30 cellular contexts compared by ENCODE assay signal in the genomic region with DNA sequence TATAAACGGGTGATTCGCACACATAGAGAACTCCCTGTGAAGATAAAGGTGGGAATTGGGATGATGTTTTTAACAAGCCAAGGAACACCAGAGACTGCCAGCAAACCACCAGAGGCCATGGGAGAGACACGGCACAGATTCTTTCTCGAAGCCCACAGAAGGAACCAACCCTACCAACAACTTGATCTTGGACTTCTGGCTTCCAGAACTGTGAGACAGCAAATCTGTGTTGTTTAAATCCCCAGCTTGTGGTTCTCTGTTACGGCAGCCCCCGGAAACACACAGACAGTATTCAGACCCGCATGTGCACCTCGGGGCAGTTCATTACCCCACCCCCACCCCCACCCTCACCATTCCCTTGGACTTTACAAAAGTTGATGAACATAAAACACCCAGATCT. TPM values are rescaled to one million over a fixed set of nuclear protein-coding genes. Genes with fewer than 3 reads are reported as not detected.
"Had no signal": no experiment of that assay in that cellular context is flagged by ENCODE, and none has a peak within 500 bp of the region (broad histone marks: within the 10 kb centered on the region; RNA-seq: fewer than 3 reads in every experiment).

No MANE protein-coding gene starts in this region.

- H3K4me3 Mint-ChIP-seq: naive thymus-derived CD4-positive, alpha-beta T cell; natural killer cell treated with Interleukin-12 subunit alpha and Interleukin-12 subunit beta and Interleukin-15 and Interleukin-18, amount 100 ng/mL, for 72 hours; stimulated activated memory B cell treated with anti-CD40 and anti-IgM and Interleukin-4, amounts not matched to agents 10 μg/mL and 1 μg/mL and 100 μg/mL, for 72 hours; stimulated activated naive CD8-positive, alpha-beta T cell treated with anti-CD3 and anti-CD28 coated beads, Interleukin-15, amount 100 ng/mL, for 72 hours had no signal

- DNase-seq: hippocampal formation; kidney; left colon; left ventricle myocardium inferior; mesendoderm; midbrain; mucosa of descending colon; naive thymus-derived CD4-positive, alpha-beta T cell; stimulated activated CD4-positive, alpha-beta T cell treated with anti-CD3 and anti-CD28 coated beads, Interleukin-1b, Interleukin-23, amount 100 ng/mL, for 48 hours; stimulated activated CD4-positive, alpha-beta T cell treated with anti-CD3 and anti-CD28 coated beads, Interleukin-2, amount 100 ng/mL, for 48 hours; stimulated activated CD4-positive, alpha-beta T cell treated with anti-CD3 and anti-CD28 coated beads, Interleukin-4, amount 100 ng/mL, for 4 hours; stimulated activated CD8-positive, alpha-beta memory T cell treated with anti-CD3 and anti-CD28 coated beads, Interleukin-4, amount 100 ng/mL, for 48 hours; stimulated activated naive CD4-positive, alpha-beta T cell treated with Interleukin-2 at 50 U/mL for 16 hours; stimulated activated naive CD8-positive, alpha-beta T cell treated with anti-CD3 and anti-CD28 coated beads, Interleukin-15, amount 100 ng/mL, for 72 hours; substantia nigra had no signal

- H3K27me3 Mint-ChIP-seq: progenitor cell of endocrine pancreas had no signal

- ATAC-seq: left colon; mucosa of descending colon; naive thymus-derived CD4-positive, alpha-beta T cell; natural killer cell treated with Interleukin-12 subunit alpha and Interleukin-12 subunit beta and Interleukin-15 and Interleukin-18, amount 100 ng/mL, for 72 hours; right lobe of liver; stimulated activated memory B cell treated with anti-CD40 and anti-IgM and Interleukin-4, amounts not matched to agents 10 μg/mL and 1 μg/mL and 100 μg/mL, for 72 hours; stimulated activated naive CD8-positive, alpha-beta T cell treated with anti-CD3 and anti-CD28 coated beads, Interleukin-15, amount 100 ng/mL, for 72 hours had no signal

- H3K36me3 Mint-ChIP-seq: naive thymus-derived CD4-positive, alpha-beta T cell; natural killer cell treated with Interleukin-12 subunit alpha and Interleukin-12 subunit beta and Interleukin-15 and Interleukin-18, amount 100 ng/mL, for 72 hours; stimulated activated memory B cell treated with anti-CD40 and anti-IgM and Interleukin-4, amounts not matched to agents 10 μg/mL and 1 μg/mL and 100 μg/mL, for 72 hours had no signal

- H3K4me1 Mint-ChIP-seq: naive thymus-derived CD4-positive, alpha-beta T cell; stimulated activated memory B cell treated with anti-CD40 and anti-IgM and Interleukin-4, amounts not matched to agents 10 μg/mL and 1 μg/mL and 100 μg/mL, for 72 hours; stimulated activated naive CD8-positive, alpha-beta T cell treated with anti-CD3 and anti-CD28 coated beads, Interleukin-15, amount 100 ng/mL, for 72 hours had no signal

- H3K27ac Mint-ChIP-seq: naive thymus-derived CD4-positive, alpha-beta T cell; natural killer cell treated with Interleukin-12 subunit alpha and Interleukin-12 subunit beta and Interleukin-15 and Interleukin-18, amount 100 ng/mL, for 72 hours; progenitor cell of endocrine pancreas; stimulated activated memory B cell treated with anti-CD40 and anti-IgM and Interleukin-4, amounts not matched to agents 10 μg/mL and 1 μg/mL and 100 μg/mL, for 72 hours; stimulated activated naive CD8-positive, alpha-beta T cell treated with anti-CD3 and anti-CD28 coated beads, Interleukin-15, amount 100 ng/mL, for 72 hours had no signal

- H3K9me3 Mint-ChIP-seq: natural killer cell treated with Interleukin-12 subunit alpha and Interleukin-12 subunit beta and Interleukin-15 and Interleukin-18, amount 100 ng/mL, for 72 hours; stimulated activated memory B cell treated with anti-CD40 and anti-IgM and Interleukin-4, amounts not matched to agents 10 μg/mL and 1 μg/mL and 100 μg/mL, for 72 hours; stimulated activated naive CD8-positive, alpha-beta T cell treated with anti-CD3 and anti-CD28 coated beads, Interleukin-15, amount 100 ng/mL, for 72 hours had no signal

RNA-seq across cellular contexts. Expression of a gene that starts 12.8 kb away (rescaled TPM):
- total RNA-seq: left ventricle myocardium inferior; lower leg skin; naive thymus-derived CD4-positive, alpha-beta T cell; natural killer cell treated with Interleukin-12 subunit alpha and Interleukin-12 subunit beta and Interleukin-15 and Interleukin-18, amount 100 ng/mL, for 72 hours; omental fat pad; pulmonary artery endothelial cell; right atrium auricular region; smooth muscle cell; temporal lobe; tibial nerve; urinary bladder; vagina had no signal

RNA-seq across cellular contexts. Expression of a gene that starts 33.8 kb away (rescaled TPM):
- total RNA-seq: left ventricle myocardium inferior; myocyte; naive thymus-derived CD4-positive, alpha-beta T cell; natural killer cell treated with Interleukin-12 subunit alpha and Interleukin-12 subunit beta and Interleukin-15 and Interleukin-18, amount 100 ng/mL, for 72 hours; right atrium auricular region; skeletal muscle tissue; smooth muscle cell; tibial nerve; vagina had no signal
